ENCODE assay signal across 8 cellular contexts in the genomic region with DNA sequence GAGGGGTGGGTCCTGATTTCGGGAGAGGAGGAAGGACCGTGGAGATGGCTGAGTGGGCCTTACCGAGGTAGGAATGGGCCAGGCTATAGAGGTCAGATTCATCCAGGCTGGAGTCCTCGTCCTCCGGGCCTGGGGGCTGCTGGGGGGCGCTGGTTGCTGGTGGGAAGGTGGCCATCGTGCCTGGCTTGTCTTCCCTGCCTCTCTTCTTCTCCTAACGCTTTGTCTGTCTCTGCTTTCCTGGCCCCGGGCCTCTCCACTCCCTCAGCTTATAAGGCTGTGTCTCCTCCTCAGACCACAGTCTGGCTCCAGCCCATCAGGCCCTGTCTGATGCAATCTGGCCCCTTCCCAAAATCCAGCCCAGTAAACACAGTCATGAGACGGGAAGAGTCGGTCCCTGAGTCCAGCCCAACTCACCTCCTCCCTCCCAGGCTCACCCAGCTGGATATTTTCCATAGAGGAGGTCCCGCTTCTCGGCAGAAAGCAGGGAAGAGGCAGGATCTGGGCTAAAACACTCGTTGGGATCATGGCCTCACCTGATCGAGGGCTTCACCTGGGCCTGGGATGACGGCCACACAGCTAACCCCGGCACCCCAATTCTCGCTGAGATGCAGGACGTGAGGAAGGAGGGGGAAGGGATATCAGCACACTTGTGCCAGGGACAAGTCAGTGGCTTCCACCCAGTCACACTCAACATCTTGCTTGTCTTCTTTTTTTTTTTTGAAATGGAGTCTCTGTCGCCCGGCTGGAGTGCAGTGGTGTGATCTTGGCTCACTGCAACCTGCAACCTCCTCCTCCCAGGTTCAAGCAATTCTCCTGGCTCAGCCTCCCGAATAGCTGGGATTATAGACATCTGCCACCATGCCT. TPM values are rescaled to one million over a fixed set of nuclear protein-coding genes. Genes with fewer than 3 reads are reported as not detected.
DNase-seq lines count a peak whose midpoint lies in the region; ATAC-seq and TF ChIP-seq lines count a peak whose summit lies in the region.

A gene with protein sequence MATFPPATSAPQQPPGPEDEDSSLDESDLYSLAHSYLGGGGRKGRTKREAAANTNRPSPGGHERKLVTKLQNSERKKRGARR (minus strand): TSS at position 242 of the 864 bp plus-strand sequence. CDS start 67 bp downstream, at position 175.

- ATAC-seq in HG02981 (IDR thresholded peaks at IDR 0.05; ENCODE audit: unreplicated experiment) = no peak
- ATAC-seq in GM19452 (IDR thresholded peaks at IDR 0.05; ENCODE audit: unreplicated experiment) = no peak
- no peak for ATAC-seq in HG03159 (IDR thresholded peaks at IDR 0.05; ENCODE audit: unreplicated experiment)

- no peaks in the 10 kb centered on the region for H3K36me3 ChIP-seq in NT2/D1 (ENCODE audit: insufficient read depth, insufficient read length, low read length)

- peak within 1 kb of the TSS; percentile 27 for H3K9ac ChIP-seq in NT2/D1 (ENCODE audit: insufficient read length, low read depth)

- DNase-seq in AG10803 (ENCODE audit: low read depth) (peak; percentile 99), NT2/D1 (ENCODE audit: low read depth, low spot score) (no peak), epithelial cell of proximal tubule (ENCODE audit: low read depth) (peak; percentile 71), myocyte (ENCODE audit: low read depth) (peak; percentile 97), HK-2 (ENCODE audit: unreplicated experiment) (no peak)

- H3K4me3 ChIP-seq in AG10803 (ENCODE audit: low read length) = peak within 1 kb of the TSS; percentile 88
- H3K4me3 ChIP-seq in NT2/D1 (ENCODE audit: insufficient read length, low read depth) = no peak within 1 kb of the TSS
- H3K4me3 ChIP-seq in epithelial cell of proximal tubule (ENCODE audit: low read depth, low read length) = peak within 1 kb of the TSS; percentile 60

- no peaks in the 10 kb centered on the region for H3K27me3 ChIP-seq in NT2/D1 (ENCODE audit: insufficient read depth, insufficient read length)

- H3K4me1 ChIP-seq in NT2/D1 (ENCODE audit: insufficient read depth, insufficient read length) = no peaks in the 10 kb centered on the region

- H3K9me3 ChIP-seq in NT2/D1 (ENCODE audit: insufficient read depth, low read length) = no peaks in the 10 kb centered on the region

- TF ChIP-seq CTCF in AG10803 (conservative IDR thresholded peaks at IDR 0.05; ENCODE audit: low read length) (no peak), epithelial cell of proximal tubule (conservative IDR thresholded peaks at IDR 0.05; ENCODE audit: low read depth, low read length) (no peak)

RNA-seq across cellular contexts. Expression of the gene that starts here (rescaled TPM):
- total RNA-seq in epithelial cell of proximal tubule (not detected in 2 replicates), myocyte (5.9 and 16.0 TPM in 2 replicates)
- polyA plus RNA-seq in myocyte (2012) = 295 TPM

Comparison
In these comparisons a context has a peak if more than half of its experiments do, and no peak if none do; other contexts are left out.
1. Peak in DNase-seq and H3K4me3 ChIP-seq in epithelial cell of proximal tubule; RNA of the gene not detected or under 1 TPM.
2. DNase-seq: peak in AG10803 (single experiment) and myocyte (single experiment); none in NT2/D1 (single experiment) and HK-2 (single experiment).